10 cellular contexts compared by ENCODE assay signal in the genomic region with DNA sequence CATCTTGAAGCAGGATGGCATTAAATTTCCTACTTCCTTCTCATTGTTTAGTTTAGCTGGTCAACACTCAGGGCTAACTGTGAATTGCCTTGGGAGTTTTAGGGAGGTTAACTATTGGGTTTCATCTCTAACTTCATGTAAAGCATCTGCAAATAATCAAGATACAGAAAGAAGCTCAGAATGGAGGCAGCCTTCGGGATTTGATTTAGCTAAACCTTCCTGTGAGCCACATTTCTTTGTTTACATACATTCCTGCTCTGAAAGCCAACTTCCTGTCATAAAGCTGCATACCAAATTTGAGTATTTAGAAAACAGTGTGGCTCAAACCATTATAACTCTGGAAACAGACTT.
DNase-seq lines count a peak whose midpoint lies in the region; ATAC-seq and TF ChIP-seq lines count a peak whose summit lies in the region.
"Had no signal": no experiment of that assay in that cellular context is flagged by ENCODE, and none has a peak within 500 bp of the region (broad histone marks: within the 10 kb centered on the region; RNA-seq: fewer than 3 reads in every experiment).

No MANE protein-coding gene starts in this region.

- peaks cover 44% of the 10 kb centered on the region for H3K4me1 Mint-ChIP-seq in nephron
- H3K4me1 Mint-ChIP-seq in activated CD8-positive, alpha-beta T cell treated with anti-CD3 and anti-CD28 coated beads for 36 hours (ENCODE audit: low read depth): no peaks in the 10 kb centered on the region
- H3K4me1 Mint-ChIP-seq in activated CD4-positive, alpha-beta memory T cell treated with anti-CD3 and anti-CD28 coated beads, Interleukin-2, amount 10 ng/mL, durations not matched to agents 7 days and 5 days: no peaks in the 10 kb centered on the region

- H2AFZ ChIP-seq in Loucy (ENCODE audit: low read length): peak overlapping the region; percentile 78

- H3K27me3 ChIP-seq in Loucy (ENCODE audit: insufficient read depth, low read length, poor library complexity, severe bottlenecking): no peaks in the 10 kb centered on the region
- H3K27me3 ChIP-seq in colonic mucosa: no peaks in the 10 kb centered on the region

- H3K27ac ChIP-seq in colonic mucosa: peak overlapping the region; percentile 34

- no peaks in the 10 kb centered on the region for H4K20me1 ChIP-seq in Loucy (ENCODE audit: insufficient read depth, low read length, poor library complexity, severe bottlenecking)

- ATAC-seq in activated CD8-positive, alpha-beta T cell treated with anti-CD3 and anti-CD28 coated beads for 36 hours: no peak
- no peak for ATAC-seq in GM19023 (IDR thresholded peaks at IDR 0.05; ENCODE audit: unreplicated experiment)
- ATAC-seq: left lobe of liver had no signal

- H3K4me3 Mint-ChIP-seq in nephron: peak overlapping the region; percentile 5 to 54 (median 13)
- no peak overlapping the region for H3K4me3 Mint-ChIP-seq in activated CD8-positive, alpha-beta T cell treated with anti-CD3 and anti-CD28 coated beads for 36 hours
- no peak overlapping the region for H3K4me3 Mint-ChIP-seq in activated CD4-positive, alpha-beta memory T cell treated with anti-CD3 and anti-CD28 coated beads, Interleukin-2, amount 10 ng/mL, durations not matched to agents 7 days and 5 days

- no peaks in the 10 kb centered on the region for H3K9me2 ChIP-seq in Loucy (replicated peaks; ENCODE audit: low read depth, low read length)

- CTCF ChIA-PET in activated CD8-positive, alpha-beta T cell treated with anti-CD3 and anti-CD28 coated beads for 36 hours (lab: Charles Lee): interaction anchor here (1.1 kb wide), 1 partner anchor 10 kb away, joined by 3 read pairs; no protein-coding TSS in a partner anchor
- CTCF ChIA-PET in activated CD4-positive, alpha-beta memory T cell treated with anti-CD3 and anti-CD28 coated beads, Interleukin-2, amount 10 ng/mL, durations not matched to agents 7 days and 5 days (lab: Charles Lee): no interaction called here

- H3K36me3 ChIP-seq in Loucy (ENCODE audit: insufficient read depth, low read length) (no peaks in the 10 kb centered on the region), colonic mucosa (no peaks in the 10 kb centered on the region)

- H3K79me2 ChIP-seq in Loucy (ENCODE audit: insufficient read depth, low read length): no peaks in the 10 kb centered on the region

- peaks cover 10% of the 10 kb centered on the region for H3K4me1 ChIP-seq in Loucy (ENCODE audit: insufficient read depth, low read length, poor library complexity, severe bottlenecking)
- H3K4me1 ChIP-seq in colonic mucosa: no peaks in the 10 kb centered on the region

- POLR2A ChIA-PET in activated CD8-positive, alpha-beta T cell treated with anti-CD3 and anti-CD28 coated beads for 36 hours (lab: Charles Lee): no interaction called here
- POLR2A ChIA-PET in activated CD4-positive, alpha-beta memory T cell treated with anti-CD3 and anti-CD28 coated beads, Interleukin-2, amount 10 ng/mL, durations not matched to agents 7 days and 5 days (lab: Charles Lee): no interaction called here

- H3K9me3 Mint-ChIP-seq in nephron: peaks cover 3% of the 10 kb centered on the region
- H3K9me3 Mint-ChIP-seq in activated CD8-positive, alpha-beta T cell treated with anti-CD3 and anti-CD28 coated beads for 36 hours: no peaks in the 10 kb centered on the region
- no peaks in the 10 kb centered on the region for H3K9me3 Mint-ChIP-seq in activated CD4-positive, alpha-beta memory T cell treated with anti-CD3 and anti-CD28 coated beads, Interleukin-2, amount 10 ng/mL, durations not matched to agents 7 days and 5 days

- no peak overlapping the region for H3K4me3 ChIP-seq in AG10803 (ENCODE audit: low read length)
- H3K4me3 ChIP-seq in Loucy (ENCODE audit: low read length, poor library complexity, severe bottlenecking): no peak overlapping the region
- H3K4me3 ChIP-seq in colonic mucosa: no peak overlapping the region

- peak; percentile 96 for DNase-seq in AG10803 (ENCODE audit: low read depth)
- DNase-seq in colonic mucosa: no peak
- DNase-seq in activated CD8-positive, alpha-beta T cell treated with anti-CD3 and anti-CD28 coated beads for 36 hours: no peak
- no peak for DNase-seq in activated CD4-positive, alpha-beta memory T cell treated with anti-CD3 and anti-CD28 coated beads, Interleukin-2, amount 10 ng/mL, durations not matched to agents 7 days and 5 days
- DNase-seq in stimulated activated CD4-positive, alpha-beta T cell treated with anti-CD3 and anti-CD28 coated beads, Interleukin-4, amount 100 ng/mL, for 1 hour: no peak
- DNase-seq: effector CD8-positive, alpha-beta T cell had no signal

- H3K9me3 ChIP-seq in Loucy (ENCODE audit: insufficient read depth, low read depth, low read length): no peaks in the 10 kb centered on the region
- no peaks in the 10 kb centered on the region for H3K9me3 ChIP-seq in colonic mucosa

- no peak for TF ChIP-seq CTCF in AG10803 (conservative IDR thresholded peaks at IDR 0.05; ENCODE audit: low read length)
- no peak for TF ChIP-seq CTCF in Loucy (conservative IDR thresholded peaks at IDR 0.05; ENCODE audit: low read length)
- no peak for TF ChIP-seq CTCF in colonic mucosa (IDR thresholded peaks at IDR 0.05)
- no peak for TF ChIP-seq CTCF in nephron (IDR thresholded peaks at IDR 0.05; ENCODE audit: unreplicated experiment in 3 of 3)
- no peak for TF ChIP-seq CTCF in activated CD8-positive, alpha-beta T cell treated with anti-CD3 and anti-CD28 coated beads for 36 hours (IDR thresholded peaks at IDR 0.05)

- intact Hi-C loops in colonic mucosa (cut with DNase I): no loop called here
- intact Hi-C loops in activated CD8-positive, alpha-beta T cell treated with anti-CD3 and anti-CD28 coated beads for 36 hours (cut with micrococcal nuclease): no loop called here

- no peak overlapping the region for H3K4me2 ChIP-seq in Loucy (ENCODE audit: low read depth, low read length, poor library complexity, severe bottlenecking)

- no peaks in the 10 kb centered on the region for H3F3A ChIP-seq in Loucy (ENCODE audit: low read depth)

- no peaks in the 10 kb centered on the region for H3K27me3 Mint-ChIP-seq in nephron (ENCODE audit: low read depth)
- H3K27me3 Mint-ChIP-seq in activated CD8-positive, alpha-beta T cell treated with anti-CD3 and anti-CD28 coated beads for 36 hours: no peaks in the 10 kb centered on the region
- H3K27me3 Mint-ChIP-seq in activated CD4-positive, alpha-beta memory T cell treated with anti-CD3 and anti-CD28 coated beads, Interleukin-2, amount 10 ng/mL, durations not matched to agents 7 days and 5 days: no peaks in the 10 kb centered on the region

- peak overlapping the region; percentile 96 to 98 (median 98) for H3K27ac Mint-ChIP-seq in nephron
- no peak overlapping the region for H3K27ac Mint-ChIP-seq in activated CD8-positive, alpha-beta T cell treated with anti-CD3 and anti-CD28 coated beads for 36 hours
- no peak overlapping the region for H3K27ac Mint-ChIP-seq in activated CD4-positive, alpha-beta memory T cell treated with anti-CD3 and anti-CD28 coated beads, Interleukin-2, amount 10 ng/mL, durations not matched to agents 7 days and 5 days

- H3K36me3 Mint-ChIP-seq in nephron (ENCODE audit: low read depth): no peaks in the 10 kb centered on the region
- H3K36me3 Mint-ChIP-seq in activated CD8-positive, alpha-beta T cell treated with anti-CD3 and anti-CD28 coated beads for 36 hours (ENCODE audit: low read depth): no peaks in the 10 kb centered on the region
- H3K36me3 Mint-ChIP-seq in activated CD4-positive, alpha-beta memory T cell treated with anti-CD3 and anti-CD28 coated beads, Interleukin-2, amount 10 ng/mL, durations not matched to agents 7 days and 5 days (ENCODE audit: low read depth): no peaks in the 10 kb centered on the region

- no peak overlapping the region for H3K9ac ChIP-seq in Loucy (ENCODE audit: low read depth, low read length, poor library complexity, severe bottlenecking)
- H3K9ac ChIP-seq in colonic mucosa (ENCODE audit: low read depth in 2 of 2, low read length in 2 of 2): no peak overlapping the region

Comparison
In these comparisons a context has a peak if more than half of its experiments do, and no peak if none do; other contexts are left out.
1. H3K27ac Mint-ChIP-seq: peak in nephron (3 of 3); none in activated CD8-positive, alpha-beta T cell treated with anti-CD3 and anti-CD28 coated beads for 36 hours (single experiment) and activated CD4-positive, alpha-beta memory T cell treated with anti-CD3 and anti-CD28 coated beads, Interleukin-2, amount 10 ng/mL, durations not matched to agents 7 days and 5 days (single experiment).
2. H3K4me3 Mint-ChIP-seq: peak in nephron (3 of 3); none in activated CD8-positive, alpha-beta T cell treated with anti-CD3 and anti-CD28 coated beads for 36 hours (single experiment) and activated CD4-positive, alpha-beta memory T cell treated with anti-CD3 and anti-CD28 coated beads, Interleukin-2, amount 10 ng/mL, durations not matched to agents 7 days and 5 days (single experiment).